16 cellular contexts compared by ENCODE assay signal in the genomic region with DNA sequence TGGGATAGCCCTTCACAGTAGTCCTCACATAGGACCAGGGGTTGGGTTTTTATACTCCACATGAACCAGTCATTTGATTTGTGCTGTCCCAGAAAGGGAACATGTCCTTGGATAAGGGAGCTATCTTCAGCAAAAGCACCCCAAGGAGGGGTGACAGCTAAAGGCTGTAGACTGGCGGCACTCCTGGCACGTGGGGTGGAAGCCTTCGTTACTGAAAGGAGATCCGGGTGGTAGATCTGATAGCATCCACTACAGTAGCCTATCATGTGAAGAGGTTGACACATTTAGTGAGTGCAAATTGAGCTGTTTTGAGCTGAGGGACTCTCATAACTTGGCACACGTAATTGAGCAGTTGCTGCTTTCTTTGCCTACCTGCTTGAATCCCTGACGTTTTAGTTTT.
DNase-seq lines count a peak whose midpoint lies in the region; FAIRE-seq and TF ChIP-seq lines count a peak whose summit lies in the region.
"Had no signal": no experiment of that assay in that cellular context is flagged by ENCODE, and none has a peak within 500 bp of the region (broad histone marks: within the 10 kb centered on the region; RNA-seq: fewer than 3 reads in every experiment).

No MANE protein-coding gene starts in this region.

- H3K4me3 ChIP-seq in HEK293 (ENCODE audit: low read depth, low read length) (no peak overlapping the region), neural progenitor cell (no peak overlapping the region)

- no peaks in the 10 kb centered on the region for H3K9me3 ChIP-seq in HEK293 (ENCODE audit: control insufficient read depth, insufficient read depth, low read depth, low read length)
- H3K9me3 ChIP-seq in neural progenitor cell (ENCODE audit: low read depth), result no peaks in the 10 kb centered on the region

- DNase-seq in NCI-H2171 treated with DMSO at 0.1 percent for 48 hours (lab: John Stamatoyannopoulos, UW) (peak; percentile 2), NCI-H2171 (lab: John Stamatoyannopoulos, UW) (no peak), NCI-H2029 treated with DMSO at 0.1 percent for 48 hours (lab: John Stamatoyannopoulos, UW) (peak; percentile 3), neural progenitor cell (ENCODE audit: low spot score) (no peak), GM19239 (ENCODE audit: insufficient read length, low spot score) (no peak), EL (no peak)
- DNase-seq: C1 segment of cervical spinal cord; CD4-positive, alpha-beta T cell; DND-41; GF-D8; HCEC 1CT had no signal

- no peaks in the 10 kb centered on the region for H3K4me1 Mint-ChIP-seq in neural progenitor cell
- H3K4me1 Mint-ChIP-seq: B cell had no signal

- no peaks in the 10 kb centered on the region for H4K20me1 ChIP-seq in neural progenitor cell (ENCODE audit: low read depth)

- no peaks in the 10 kb centered on the region for H3K36me3 Mint-ChIP-seq in neural progenitor cell

- TF ChIP-seq CTCF in HEK293 (tag by site-specific recombination; IDR thresholded peaks at IDR 0.05) (no peak), neural progenitor cell (IDR thresholded peaks at IDR 0.05) (no peak)

- H3K4me3 Mint-ChIP-seq in neural progenitor cell, result no peak overlapping the region
- H3K4me3 Mint-ChIP-seq: B cell; CD4-positive, alpha-beta T cell had no signal

- no peak for FAIRE-seq in GM19239 (lab: Jason Lieb, UNC)
- FAIRE-seq: A204.1, HepG2, HTR-8/SVneo had no signal

- no peaks in the 10 kb centered on the region for H3K27me3 ChIP-seq in neural progenitor cell

- peak overlapping the region; percentile 6 for H2AFZ ChIP-seq in neural progenitor cell (replicated peaks)

- peaks cover 4% of the 10 kb centered on the region for H3K9me3 Mint-ChIP-seq in neural progenitor cell
- H3K9me3 Mint-ChIP-seq: CD4-positive, alpha-beta T cell had no signal

- H3K27ac Mint-ChIP-seq in neural progenitor cell, result peak overlapping the region; percentile 26
- H3K27ac Mint-ChIP-seq: B cell; CD4-positive, alpha-beta T cell had no signal

- no peak overlapping the region for H3K4me2 ChIP-seq in neural progenitor cell

- H3K9ac ChIP-seq in neural progenitor cell, result no peak overlapping the region

- H3K36me3 ChIP-seq in HEK293 (ENCODE audit: control insufficient read depth in 2 of 2, insufficient read depth in 1 of 2, low read length in 2 of 2) (no peaks in the 10 kb centered on the region), neural progenitor cell (no peaks in the 10 kb centered on the region)

- H3K27ac ChIP-seq in HEK293 (ENCODE audit: extremely low read depth, low read depth, low read length) (no peak overlapping the region), neural progenitor cell (no peak overlapping the region)

- CTCF ChIA-PET in HEK293 (lab: Yijun Ruan, JAX), result no interaction called here

- no peaks in the 10 kb centered on the region for H3K27me3 Mint-ChIP-seq in neural progenitor cell (ENCODE audit: insufficient read depth, low read depth)
- H3K27me3 Mint-ChIP-seq: B cell; CD4-positive, alpha-beta T cell had no signal

- no peaks in the 10 kb centered on the region for H3F3A ChIP-seq in neural progenitor cell (ENCODE audit: low read depth)

- H3K4me1 ChIP-seq in HEK293 (ENCODE audit: control insufficient read depth, insufficient read depth, low read length) (no peaks in the 10 kb centered on the region), neural progenitor cell (no peaks in the 10 kb centered on the region)

- POLR2A ChIA-PET in HEK293 (lab: Yijun Ruan, JAX), result no interaction called here

- no peaks in the 10 kb centered on the region for H3K79me2 ChIP-seq in neural progenitor cell (ENCODE audit: low read depth)

TF ChIP-seq in HEK293, 187 proteins besides CTCF, POLR2A, EP300 and RAD21:
- 0 out of 2 replicates have a peak, but pooled peaks have one; percentile 15 for TF ChIP-seq ZBTB17 (tag by site-specific recombination; IDR thresholded peaks at IDR 0.05)
- peak; percentile 31; the same call in 1 of the 2 replicates for TF ChIP-seq GLIS1 (tag by site-specific recombination; IDR thresholded peaks at IDR 0.05)
- TF ChIP-seq ZNF174 (tag by site-specific recombination; IDR thresholded peaks at IDR 0.05), result no peak

Comparison
In these comparisons a context has a peak if more than half of its experiments do, and no peak if none do; other contexts are left out.
1. DNase-seq: peak in NCI-H2171 treated with DMSO at 0.1 percent for 48 hours (single experiment) and NCI-H2029 treated with DMSO at 0.1 percent for 48 hours (single experiment); none in NCI-H2171 (single experiment), neural progenitor cell (single experiment), GM19239 (single experiment) and EL (single experiment).